1 cellular context compared by ENCODE assay signal in the genomic region with DNA sequence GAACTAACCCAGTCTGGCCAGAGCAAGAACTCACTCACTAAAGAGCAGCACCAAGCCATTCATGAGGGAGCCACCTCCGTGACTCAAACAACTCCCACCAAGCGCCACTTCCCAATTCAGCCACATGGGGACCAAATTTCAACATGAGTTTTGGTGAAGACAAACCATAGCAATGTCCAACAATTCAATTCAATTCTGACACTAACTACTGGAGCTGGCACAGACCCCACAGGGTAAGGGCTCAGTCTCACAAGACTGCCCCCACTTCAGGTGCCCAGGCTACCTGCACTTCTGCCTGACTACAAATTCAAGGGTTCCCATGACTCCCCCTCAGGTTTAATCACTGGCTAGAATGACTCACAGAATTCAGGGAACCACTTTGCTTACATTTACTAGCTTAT.
A peak's percentile ranks its signal among the peaks of the same experiment; 100 is the strongest.
TF ChIP-seq lines count a peak whose summit lies in the region.

No MANE protein-coding gene starts in this region.

TF ChIP-seq in IMR-90, 13 proteins besides CTCF, POLR2A, EP300 and RAD21 (continued from another document):
- TF ChIP-seq MXI1 (IDR thresholded peaks at IDR 0.05; ENCODE audit: borderline replicate concordance, low read depth, low read length), result no peak
- peak; percentile 30; the same call in 1 of the 2 replicates for TF ChIP-seq FOS (IDR thresholded peaks at IDR 0.05; ENCODE audit: low read depth, low read length)
- TF ChIP-seq BHLHE40 (IDR thresholded peaks at IDR 0.05; ENCODE audit: low read depth, low read length), result no peak
- no peak for TF ChIP-seq MAFK (IDR thresholded peaks at IDR 0.05; ENCODE audit: low read depth, low read length)
- TF ChIP-seq, protein P1, sequence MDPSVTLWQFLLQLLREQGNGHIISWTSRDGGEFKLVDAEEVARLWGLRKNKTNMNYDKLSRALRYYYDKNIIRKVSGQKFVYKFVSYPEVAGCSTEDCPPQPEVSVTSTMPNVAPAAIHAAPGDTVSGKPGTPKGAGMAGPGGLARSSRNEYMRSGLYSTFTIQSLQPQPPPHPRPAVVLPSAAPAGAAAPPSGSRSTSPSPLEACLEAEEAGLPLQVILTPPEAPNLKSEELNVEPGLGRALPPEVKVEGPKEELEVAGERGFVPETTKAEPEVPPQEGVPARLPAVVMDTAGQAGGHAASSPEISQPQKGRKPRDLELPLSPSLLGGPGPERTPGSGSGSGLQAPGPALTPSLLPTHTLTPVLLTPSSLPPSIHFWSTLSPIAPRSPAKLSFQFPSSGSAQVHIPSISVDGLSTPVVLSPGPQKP (IDR thresholded peaks at IDR 0.05; ENCODE audit: borderline replicate concordance, low read depth, low read length), result no peak
